In the genomic region with DNA sequence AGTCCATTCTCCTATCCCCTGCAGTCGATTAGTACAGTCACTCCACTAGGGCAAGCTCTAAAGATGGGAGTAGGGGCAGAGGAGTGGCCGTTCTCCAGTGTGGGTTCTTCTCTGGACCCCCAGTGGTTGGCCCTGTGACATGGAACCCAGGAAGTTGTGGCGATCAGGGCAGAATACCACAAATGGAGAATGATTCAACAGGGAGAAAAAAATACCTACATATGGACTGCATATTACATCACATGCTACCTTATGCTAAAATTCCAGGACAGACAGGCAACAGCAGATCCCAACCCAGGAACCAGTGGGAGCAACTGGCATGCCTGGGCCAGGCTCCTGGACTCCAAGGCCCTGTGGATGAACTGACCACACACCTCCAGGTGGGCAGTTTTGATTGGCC, we compare ENCODE assay signal across 12 cellular contexts. TPM values are rescaled to one million over a fixed set of nuclear protein-coding genes. Genes with fewer than 3 reads are reported as not detected.
DNase-seq lines count a peak whose midpoint lies in the region; ATAC-seq lines count a peak whose summit lies in the region.
"Had no signal": no experiment of that assay in that cellular context is flagged by ENCODE, and none has a peak within 500 bp of the region (broad histone marks: within the 10 kb centered on the region; RNA-seq: fewer than 3 reads in every experiment).

No MANE protein-coding gene starts in this region.

- no peak for DNase-seq in CD8-positive, alpha-beta memory T cell
- DNase-seq in HCEC 1CT (peak; percentile 81), mesenchymal stem cell (peak; percentile 21), GOT3 (lab: John Stamatoyannopoulos, UW) (no peak)
- no peak for DNase-seq in activated naive CD8-positive, alpha-beta T cell treated with anti-CD3 and anti-CD28 coated beads, Interleukin-2, amount 10 ng/mL, durations not matched to agents 7 days and 5 days
- DNase-seq: activated T-cell treated with anti-CD3 and anti-CD28 coated beads, Interleukin-2, amount 50 U/mL, for 4 hours; Kasumi-1; mucosa of descending colon; testis had no signal

- no peak overlapping the region for H2BK5ac ChIP-seq in mesenchymal stem cell (ENCODE audit: low read depth, low read length, poor library complexity, severe bottlenecking)

- H3K4me1 ChIP-seq in CD8-positive, alpha-beta memory T cell (ENCODE audit: insufficient read depth, low read length): peaks cover 6% of the 10 kb centered on the region
- peaks cover 38% of the 10 kb centered on the region for H3K4me1 ChIP-seq in mesenchymal stem cell (ENCODE audit: control insufficient read depth, insufficient read depth, low read depth, low read length)
- H3K4me1 ChIP-seq: testis had no signal

- H3K9me3 ChIP-seq in CD8-positive, alpha-beta memory T cell (ENCODE audit: low read length): no peaks in the 10 kb centered on the region
- no peaks in the 10 kb centered on the region for H3K9me3 ChIP-seq in mesenchymal stem cell (ENCODE audit: control insufficient read depth, low read length)
- H3K9me3 ChIP-seq: mucosa of descending colon, testis had no signal

- H3K27ac Mint-ChIP-seq in CD8-positive, alpha-beta memory T cell: peak overlapping the region in 6 of 8 donors; percentile 36 to 82 (median 49)
- peak overlapping the region; percentile 50 for H3K27ac Mint-ChIP-seq in activated naive CD8-positive, alpha-beta T cell treated with anti-CD3 and anti-CD28 coated beads, Interleukin-2, amount 10 ng/mL, durations not matched to agents 7 days and 5 days

- H2BK12ac ChIP-seq in mesenchymal stem cell (ENCODE audit: low read length in 2 of 2): peak overlapping the region; percentile 7 to 51

- H4K91ac ChIP-seq in mesenchymal stem cell (ENCODE audit: low read length): no peak overlapping the region

- H3K9ac ChIP-seq in mesenchymal stem cell (ENCODE audit: low read length): peak overlapping the region; percentile 87

- CTCF ChIA-PET in CD8-positive, alpha-beta memory T cell (lab: Charles Lee): interaction anchor here (0.7 to 4.2 kb wide), 3 partner anchors 23 to 182 kb away, joined by 3 to 46 read pairs (median 5); a partner anchor contains a TSS

- no peak overlapping the region for H3K4me3 Mint-ChIP-seq in CD8-positive, alpha-beta memory T cell
- no peak overlapping the region for H3K4me3 Mint-ChIP-seq in activated naive CD8-positive, alpha-beta T cell treated with anti-CD3 and anti-CD28 coated beads, Interleukin-2, amount 10 ng/mL, durations not matched to agents 7 days and 5 days
- H3K4me3 Mint-ChIP-seq: activated T-cell treated with anti-CD3 and anti-CD28 coated beads, Interleukin-2, amount 50 U/mL, for 4 hours had no signal

- peaks cover 3 to 12% (median 11%) of the 10 kb centered on the region in 3 donors for H3K4me1 Mint-ChIP-seq in CD8-positive, alpha-beta memory T cell
- H3K4me1 Mint-ChIP-seq in activated naive CD8-positive, alpha-beta T cell treated with anti-CD3 and anti-CD28 coated beads, Interleukin-2, amount 10 ng/mL, durations not matched to agents 7 days and 5 days: peaks cover 27% of the 10 kb centered on the region

- no peak overlapping the region for H4K8ac ChIP-seq in mesenchymal stem cell (ENCODE audit: low read length)

- H3K4ac ChIP-seq in mesenchymal stem cell (ENCODE audit: low read depth in 1 of 2, low read length in 2 of 2): no peak overlapping the region

- H3K23ac ChIP-seq in mesenchymal stem cell (ENCODE audit: low read length in 2 of 2): no peak overlapping the region

- H2BK120ac ChIP-seq in mesenchymal stem cell (ENCODE audit: low read depth, low read length): no peak overlapping the region

- no peaks in the 10 kb centered on the region for H3K27me3 Mint-ChIP-seq in CD8-positive, alpha-beta memory T cell
- no peaks in the 10 kb centered on the region for H3K27me3 Mint-ChIP-seq in activated naive CD8-positive, alpha-beta T cell treated with anti-CD3 and anti-CD28 coated beads, Interleukin-2, amount 10 ng/mL, durations not matched to agents 7 days and 5 days

- H3K79me1 ChIP-seq in mesenchymal stem cell (replicated peaks; ENCODE audit: low read length, poor library complexity, severe bottlenecking): no peaks in the 10 kb centered on the region

- no peaks in the 10 kb centered on the region for H3K27me3 ChIP-seq in CD8-positive, alpha-beta memory T cell (ENCODE audit: insufficient read depth, low read length, poor library complexity, severe bottlenecking)
- no peaks in the 10 kb centered on the region for H3K27me3 ChIP-seq in mesenchymal stem cell (ENCODE audit: control insufficient read depth in 1 of 2, insufficient read depth in 1 of 2, low read length in 2 of 2)
- H3K27me3 ChIP-seq: testis had no signal

- H3K9me3 Mint-ChIP-seq in CD8-positive, alpha-beta memory T cell: no peaks in the 10 kb centered on the region
- H3K9me3 Mint-ChIP-seq in activated naive CD8-positive, alpha-beta T cell treated with anti-CD3 and anti-CD28 coated beads, Interleukin-2, amount 10 ng/mL, durations not matched to agents 7 days and 5 days: no peaks in the 10 kb centered on the region
- H3K9me3 Mint-ChIP-seq: activated T-cell treated with anti-CD3 and anti-CD28 coated beads, Interleukin-2, amount 50 U/mL, for 4 hours had no signal

- H2AFZ ChIP-seq in mesenchymal stem cell (ENCODE audit: low read depth, low read length): no peak overlapping the region

- POLR2A ChIA-PET in CD8-positive, alpha-beta memory T cell (lab: Charles Lee): no interaction called here
- POLR2A ChIA-PET in activated naive CD8-positive, alpha-beta T cell treated with anti-CD3 and anti-CD28 coated beads, Interleukin-2, amount 10 ng/mL, durations not matched to agents 7 days and 5 days (lab: Charles Lee): interaction anchor here (0.7 kb wide), 2 partner anchors 12 to 114 kb away, joined by 3 read pairs; no protein-coding TSS in a partner anchor

- H3K36me3 ChIP-seq in CD8-positive, alpha-beta memory T cell (ENCODE audit: insufficient read depth, low read length): peaks cover 7% of the 10 kb centered on the region
- H3K36me3 ChIP-seq in mesenchymal stem cell (ENCODE audit: control insufficient read depth in 1 of 2, insufficient read depth in 2 of 2, low read depth in 1 of 2, low read length in 2 of 2): peaks cover 6 to 29% of the 10 kb centered on the region in 2 experiments

- H3K14ac ChIP-seq in mesenchymal stem cell (ENCODE audit: low read length in 2 of 2): peak overlapping the region in 1 of 2 experiments; percentile 11

- H3K4me2 ChIP-seq in mesenchymal stem cell (ENCODE audit: low read length, poor library complexity, severe bottlenecking): no peak overlapping the region

- no peak overlapping the region for H3K27ac ChIP-seq in CD8-positive, alpha-beta memory T cell (ENCODE audit: low read depth, low read length)
- peak overlapping the region; percentile 92 for H3K27ac ChIP-seq in mesenchymal stem cell (ENCODE audit: low read length, poor library complexity, severe bottlenecking)
- H3K27ac ChIP-seq: testis had no signal

- WGBS in mesenchymal stem cell: 95% methylated on average over 3 of the region's 3 CpGs

- H3K4me3 ChIP-seq in CD8-positive, alpha-beta memory T cell (ENCODE audit: low read length): no peak overlapping the region
- no peak overlapping the region for H3K4me3 ChIP-seq in mesenchymal stem cell (ENCODE audit: insufficient read depth in 1 of 2, low read depth in 1 of 2, low read length in 2 of 2)
- H3K4me3 ChIP-seq: mucosa of descending colon, testis had no signal

- ATAC-seq in activated naive CD8-positive, alpha-beta T cell treated with anti-CD3 and anti-CD28 coated beads, Interleukin-2, amount 10 ng/mL, durations not matched to agents 7 days and 5 days (ENCODE audit: low read depth): no peak
- no peak for ATAC-seq in HG02840 (IDR thresholded peaks at IDR 0.05; ENCODE audit: low FRiP score, unreplicated experiment)
- no peak for ATAC-seq in GM19324 (IDR thresholded peaks at IDR 0.05; ENCODE audit: low FRiP score, unreplicated experiment)
- ATAC-seq: activated T-cell treated with anti-CD3 and anti-CD28 coated beads, Interleukin-2, amount 50 U/mL, for 4 hours; esophagus mucosa; mucosa of descending colon had no signal

- peaks cover 4 to 64% (median 9%) of the 10 kb centered on the region in 3 donors for H3K36me3 Mint-ChIP-seq in CD8-positive, alpha-beta memory T cell
- H3K36me3 Mint-ChIP-seq in activated naive CD8-positive, alpha-beta T cell treated with anti-CD3 and anti-CD28 coated beads, Interleukin-2, amount 10 ng/mL, durations not matched to agents 7 days and 5 days: peaks cover 14% of the 10 kb centered on the region

- H3K18ac ChIP-seq in mesenchymal stem cell (ENCODE audit: low read depth in 1 of 2, low read length in 2 of 2): peak overlapping the region in 1 of 2 experiments; percentile 34

- no peak overlapping the region for H2BK15ac ChIP-seq in mesenchymal stem cell (ENCODE audit: low read depth, poor library complexity, severe bottlenecking)

- H2AK5ac ChIP-seq in mesenchymal stem cell (ENCODE audit: low read length, severe bottlenecking): peak overlapping the region; percentile 31

RNA-seq across cellular contexts. Expression of a gene that starts 20.4 kb away (rescaled TPM):
- 10 to 100 TPM; 46.7 to 47.9 TPM for total RNA-seq in CD8-positive, alpha-beta memory T cell
- polyA plus RNA-seq in CD8-positive, alpha-beta memory T cell: 8.5 TPM
- 10 to 100 TPM; 33.0 to 33.9 TPM for total RNA-seq in activated naive CD8-positive, alpha-beta T cell treated with anti-CD3 and anti-CD28 coated beads, Interleukin-2, amount 10 ng/mL, durations not matched to agents 7 days and 5 days
- 10.3 TPM for polyA plus RNA-seq in mesenchymal stem cell (2013, experiment 1 of 2)
- 9.3 TPM for polyA plus RNA-seq in mesenchymal stem cell (2013, experiment 2 of 2)

RNA-seq across cellular contexts. Expression of a gene that starts 35.8 kb away (rescaled TPM):
- 10 to 100 TPM; 18.8 to 21.9 TPM for total RNA-seq in CD8-positive, alpha-beta memory T cell
- polyA plus RNA-seq in CD8-positive, alpha-beta memory T cell: 24.9 TPM
- total RNA-seq in activated naive CD8-positive, alpha-beta T cell treated with anti-CD3 and anti-CD28 coated beads, Interleukin-2, amount 10 ng/mL, durations not matched to agents 7 days and 5 days: 10 to 100 TPM; 17.6 to 18.9 TPM
- 6.0 TPM for polyA plus RNA-seq in mesenchymal stem cell (2013, experiment 1 of 2)
- 6.3 TPM for polyA plus RNA-seq in mesenchymal stem cell (2013, experiment 2 of 2)

RNA-seq across cellular contexts. Expression of a gene that starts 41.8 kb away (rescaled TPM):
- under 1 TPM; 0.31 to 0.39 TPM for total RNA-seq in CD8-positive, alpha-beta memory T cell
- not detected for polyA plus RNA-seq in CD8-positive, alpha-beta memory T cell
- under 1 TPM; 0.44 to 0.79 TPM for total RNA-seq in activated naive CD8-positive, alpha-beta T cell treated with anti-CD3 and anti-CD28 coated beads, Interleukin-2, amount 10 ng/mL, durations not matched to agents 7 days and 5 days
- polyA plus RNA-seq in mesenchymal stem cell (2013, experiment 1 of 2): 0.12 TPM
- polyA plus RNA-seq in mesenchymal stem cell (2013, experiment 2 of 2): 0.07 TPM

Comparison
In these comparisons a context has a peak if more than half of its experiments do, and no peak if none do; other contexts are left out.
1. DNase-seq: peak in HCEC 1CT (single experiment) and mesenchymal stem cell (single experiment); none in CD8-positive, alpha-beta memory T cell (0 of 5), activated naive CD8-positive, alpha-beta T cell treated with anti-CD3 and anti-CD28 coated beads, Interleukin-2, amount 10 ng/mL, durations not matched to agents 7 days and 5 days (single experiment) and GOT3 (single experiment).